Comparison of ENCODE assay signal across 8 cellular contexts in the genomic region with DNA sequence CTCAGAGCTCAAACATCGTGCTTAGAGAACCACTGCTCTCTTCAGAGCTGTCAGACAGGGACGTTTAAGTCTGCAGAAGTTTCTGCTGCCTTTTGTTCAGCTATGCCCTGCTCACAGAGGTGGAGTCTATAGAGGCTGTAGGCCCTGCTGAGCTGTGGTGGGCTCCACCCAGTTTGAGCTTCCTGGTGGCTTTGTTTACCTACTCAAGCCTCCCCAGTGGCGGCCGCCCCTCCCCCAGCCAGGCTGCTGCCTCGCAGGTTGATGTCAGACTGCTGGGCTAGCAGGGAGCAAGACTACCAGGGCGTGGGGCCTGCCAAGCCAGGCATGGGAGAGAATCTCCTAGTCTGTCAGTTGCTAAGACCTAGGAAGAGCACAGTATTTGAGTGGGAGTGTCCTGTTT. TPM values are rescaled to one million over a fixed set of nuclear protein-coding genes. Genes with fewer than 3 reads are reported as not detected.
DNase-seq lines count a peak whose midpoint lies in the region; TF ChIP-seq lines count a peak whose summit lies in the region.
"Not testable (repeated sequence)": the region's sequence is repeated elsewhere in the genome, so short reads cannot be mapped to it uniquely, and the experiment has no call there.
"Had no signal": no experiment of that assay in that cellular context is flagged by ENCODE, and none has a peak within 500 bp of the region (broad histone marks: within the 10 kb centered on the region; RNA-seq: fewer than 3 reads in every experiment).

No MANE protein-coding gene starts in this region.

- not testable (repeated sequence) for H2BK120ac ChIP-seq in H9 (ENCODE audit: low read depth, low read length, poor library complexity, severe bottlenecking); mesendoderm (ENCODE audit: low read depth, low read length)

- not testable (repeated sequence) for H3K4me3 Mint-ChIP-seq in H9; activated naive CD4-positive, alpha-beta T cell treated with anti-CD3 and anti-CD28 coated beads, Interleukin-2, amount 10 ng/mL, durations not matched to agents 7 days and 5 days

- not testable (repeated sequence) for H3K27me3 ChIP-seq in H9 (ENCODE audit: insufficient read depth, low read length); hepatocyte; mesendoderm (ENCODE audit: insufficient read depth, low read length, poor library complexity); prostate gland (replicated peaks; ENCODE audit: insufficient read depth)

- WGBS in H9 (ENCODE audit: extremely low coverage, insufficient read length, low lambda C conversion rate): no CpG with 5 or more reads among the region's 6 CpGs
- WGBS in hepatocyte (ENCODE audit: low lambda C conversion rate, missing lambda C conversion rate): 54% methylated on average over 6 of the region's 6 CpGs
- no CpG with 5 or more reads among the region's 6 CpGs for WGBS in mesendoderm (ENCODE audit: extremely low coverage, insufficient coverage, low lambda C conversion rate)
- 70% methylated on average over 6 of the region's 6 CpGs for WGBS in prostate gland

- H3K9me2 ChIP-seq in hepatocyte (replicated peaks; ENCODE audit: insufficient read depth): not testable (repeated sequence)

- not testable (repeated sequence) for H3K36me3 ChIP-seq in hepatocyte (replicated peaks; ENCODE audit: insufficient read depth, low read depth); mesendoderm (ENCODE audit: control insufficient read depth, insufficient read depth, low read length); prostate gland

- peaks cover 1 to 15% (median 15%) of the 10 kb centered on the region in 3 experiments; a peak in 6 of 7 replicates for H3K36me3 Mint-ChIP-seq in H9 (ENCODE audit: insufficient read depth in 1 of 3, low read depth in 3 of 3)
- not testable (repeated sequence) for H3K36me3 Mint-ChIP-seq in activated naive CD4-positive, alpha-beta T cell treated with anti-CD3 and anti-CD28 coated beads, Interleukin-2, amount 10 ng/mL, durations not matched to agents 7 days and 5 days

- not testable (repeated sequence) for H4K8ac ChIP-seq in H9 (replicated peaks; ENCODE audit: insufficient read length, low read depth, low read length); mesendoderm (ENCODE audit: low read depth, low read length)

- H3K9me3 Mint-ChIP-seq in H9: peaks cover 4 to 13% of the 10 kb centered on the region in 2 experiments; a peak in 4 of 5 replicates
- peaks cover 22% of the 10 kb centered on the region for H3K9me3 Mint-ChIP-seq in activated naive CD4-positive, alpha-beta T cell treated with anti-CD3 and anti-CD28 coated beads, Interleukin-2, amount 10 ng/mL, durations not matched to agents 7 days and 5 days

- H3K4ac ChIP-seq in H9 (ENCODE audit: low read depth, low read length); mesendoderm (ENCODE audit: low read depth, low read length): not testable (repeated sequence)

- not testable (repeated sequence) for H3K79me1 ChIP-seq in H9 (ENCODE audit: insufficient read depth, low read depth, low read length, poor library complexity, severe bottlenecking); mesendoderm (ENCODE audit: low read length)

- H3K4me3 ChIP-seq in hepatocyte; mesendoderm (ENCODE audit: low read length); prostate gland: not testable (repeated sequence)

- TF ChIP-seq POLR2A in prostate gland (IDR thresholded peaks at IDR 0.05): not testable (repeated sequence)

- H3K4me1 ChIP-seq in H9 (ENCODE audit: insufficient read depth, low read length); hepatocyte (ENCODE audit: insufficient read depth); mesendoderm (ENCODE audit: control insufficient read depth, low read depth, low read length); prostate gland (replicated peaks): not testable (repeated sequence)

- intact Hi-C loops in prostate gland (cut with DNase I): not testable (repeated sequence)

- peak; percentile 78 for DNase-seq in H9
- peak; percentile 67 for DNase-seq in NCI-H69 (lab: John Stamatoyannopoulos, UW)
- peak; percentile 48 for DNase-seq in activated naive CD4-positive, alpha-beta T cell treated with anti-CD3 and anti-CD28 coated beads, Interleukin-2, amount 10 ng/mL, durations not matched to agents 7 days and 5 days
- peak; percentile 53 for DNase-seq in hepatocyte (ENCODE audit: low spot score)
- peak; percentile 47 for DNase-seq in mesendoderm
- DNase-seq in prostate gland (ENCODE audit: low spot score): peak; percentile 19

- not testable (repeated sequence) for H3T11ph ChIP-seq in H9 (ENCODE audit: low read length)

- H4K5ac ChIP-seq in H9 (ENCODE audit: insufficient read length, low read depth, low read length); mesendoderm (ENCODE audit: low read length): not testable (repeated sequence)

- H3K23ac ChIP-seq in H9 (ENCODE audit: insufficient read length, low read depth, low read length); mesendoderm (ENCODE audit: low read length): not testable (repeated sequence)

- not testable (repeated sequence) for TF ChIP-seq CTCF in H9 (conservative IDR thresholded peaks at IDR 0.05); VCaP (conservative IDR thresholded peaks at IDR 0.05); hepatocyte (IDR thresholded peaks at IDR 0.05; ENCODE audit: poor library complexity); prostate gland (IDR thresholded peaks at IDR 0.05)

- not testable (repeated sequence) for H2BK15ac ChIP-seq in H9 (ENCODE audit: low read depth, low read length); mesendoderm (replicated peaks; ENCODE audit: low read depth)

- not testable (repeated sequence) for H3K79me2 ChIP-seq in H9 (ENCODE audit: insufficient read depth, low read length); mesendoderm (ENCODE audit: control insufficient read depth, insufficient read depth, low read length)
- H3K79me2 ChIP-seq in hepatocyte: peaks cover 71% of the 10 kb centered on the region

- H3K56ac ChIP-seq in H9 (ENCODE audit: insufficient read length, low read depth, low read length): not testable (repeated sequence)
- peak overlapping the region; percentile 42 for H3K56ac ChIP-seq in mesendoderm (ENCODE audit: low read length)

- H3K18ac ChIP-seq in H9 (ENCODE audit: insufficient read length, low read depth, low read length); mesendoderm (ENCODE audit: low read length): not testable (repeated sequence)

- H3K14ac ChIP-seq in H9 (ENCODE audit: insufficient read depth, low read length): not testable (repeated sequence)

- not testable (repeated sequence) for H3K9ac ChIP-seq in H9 (ENCODE audit: extremely low read depth, insufficient read length, low read length); mesendoderm (ENCODE audit: low read length)

- H3K9me3 ChIP-seq in H9 (ENCODE audit: control insufficient read depth, low read depth, low read length); hepatocyte (ENCODE audit: low read depth); prostate gland: not testable (repeated sequence)

- not testable (repeated sequence) for H3K27ac ChIP-seq in H9 (ENCODE audit: insufficient read length, low read depth, low read length); hepatocyte; mesendoderm (ENCODE audit: low read depth, low read length)
- peak overlapping the region; percentile 26; the same call in 1 of the 2 replicates for H3K27ac ChIP-seq in VCaP
- peak overlapping the region; percentile 30 to 55 for H3K27ac ChIP-seq in prostate gland

- H2BK5ac ChIP-seq in H9 (ENCODE audit: insufficient read length, low read length); mesendoderm (ENCODE audit: low read length): not testable (repeated sequence)

- H4K91ac ChIP-seq in H9 (ENCODE audit: insufficient read length, low read depth, low read length): not testable (repeated sequence)

- not testable (repeated sequence) for H2AFZ ChIP-seq in H9 (ENCODE audit: low read length); hepatocyte

- H3K4me1 Mint-ChIP-seq in H9: peaks cover 37 to 49% of the 10 kb centered on the region in 2 experiments
- peaks cover 23% of the 10 kb centered on the region for H3K4me1 Mint-ChIP-seq in activated naive CD4-positive, alpha-beta T cell treated with anti-CD3 and anti-CD28 coated beads, Interleukin-2, amount 10 ng/mL, durations not matched to agents 7 days and 5 days

- not testable (repeated sequence) for H3K27me3 Mint-ChIP-seq in H9 (ENCODE audit: low read depth); activated naive CD4-positive, alpha-beta T cell treated with anti-CD3 and anti-CD28 coated beads, Interleukin-2, amount 10 ng/mL, durations not matched to agents 7 days and 5 days

- H3K27ac Mint-ChIP-seq in H9: not testable (repeated sequence)
- peak overlapping the region; percentile 60 for H3K27ac Mint-ChIP-seq in activated naive CD4-positive, alpha-beta T cell treated with anti-CD3 and anti-CD28 coated beads, Interleukin-2, amount 10 ng/mL, durations not matched to agents 7 days and 5 days

- not testable (repeated sequence) for H2BK12ac ChIP-seq in H9 (ENCODE audit: insufficient read length, low read depth, low read length)

- H3K4me2 ChIP-seq in H9 (ENCODE audit: insufficient read depth, insufficient read length, low read length); hepatocyte; mesendoderm (ENCODE audit: low read length): not testable (repeated sequence)

- not testable (repeated sequence) for H2AK5ac ChIP-seq in H9 (ENCODE audit: insufficient read length, low read length); mesendoderm (ENCODE audit: low read length)

- not testable (repeated sequence) for H2BK20ac ChIP-seq in H9 (ENCODE audit: low read depth, low read length, poor library complexity, severe bottlenecking)

- CTCF ChIA-PET in activated naive CD4-positive, alpha-beta T cell treated with anti-CD3 and anti-CD28 coated beads, Interleukin-2, amount 10 ng/mL, durations not matched to agents 7 days and 5 days (lab: Charles Lee): not testable (repeated sequence)

- not testable (repeated sequence) for H3K23me2 ChIP-seq in H9 (ENCODE audit: insufficient read length, low read depth, low read length, poor library complexity, severe bottlenecking)

- not testable (repeated sequence) for H4K20me1 ChIP-seq in H9 (ENCODE audit: control insufficient read depth, insufficient read depth, insufficient read length); hepatocyte (ENCODE audit: insufficient read depth, poor library complexity, severe bottlenecking)

RNA-seq across cellular contexts. Expression of a gene that starts 32.5 kb away (rescaled TPM):
- total RNA-seq in H9 (2021) (11.7 and 11.8 TPM in 2 replicates), hepatocyte (63.6 and 71.4 TPM in 2 replicates), prostate gland (10 to 100 TPM; 26.8 to 93.3 TPM)
- polyA plus RNA-seq in hepatocyte: 23.4 and 24.1 TPM in 2 replicates
- 18.8 TPM for polyA plus RNA-seq in mesendoderm (2013, experiment 1 of 2)
- 18.6 TPM for polyA plus RNA-seq in mesendoderm (2013, experiment 2 of 2)
- total RNA-seq: activated B cell treated with CpG ODN at 0.5 μM for 24 hours had no signal

Comparison
In these comparisons a context has a peak if more than half of its experiments do, and no peak if none do; other contexts are left out.
1. DNase-seq: peak in every context shown above with its lines; median percentile 78 in H9; 67 in NCI-H69; 53 in hepatocyte; 48 in activated naive CD4-positive, alpha-beta T cell treated with anti-CD3 and anti-CD28 coated beads, Interleukin-2, amount 10 ng/mL, durations not matched to agents 7 days and 5 days; 47 in mesendoderm; 19 in prostate gland.